Comparison of ENCODE assay signal across 9 cellular contexts in genomic region chr2:219628235-219628985, GRCh38. TPM values are rescaled to one million over a fixed set of nuclear protein-coding genes. Genes with fewer than 3 reads are reported as not detected.
DNase-seq lines count a peak whose midpoint lies in the region; ATAC-seq and TF ChIP-seq lines count a peak whose summit lies in the region.
"Had no signal": no experiment of that assay in that cellular context is flagged by ENCODE, and none has a peak within 500 bp of the region (broad histone marks: within the 10 kb centered on the region; RNA-seq: fewer than 3 reads in every experiment).

No MANE protein-coding gene starts in this region.

- H3K36me3 ChIP-seq in Caco-2 (ENCODE audit: control insufficient read depth, insufficient read depth, low read length) = no peaks in the 10 kb centered on the region
- H3K36me3 ChIP-seq in heart right ventricle = peaks cover 0 to 8% (median 0%) of the 10 kb centered on the region in 9 donors
- H3K36me3 ChIP-seq in trophoblast cell (ENCODE audit: control insufficient read depth in 1 of 2, insufficient read depth in 2 of 2, low read length in 2 of 2) = peaks cover 18 to 20% of the 10 kb centered on the region in 2 experiments

- peak overlapping the region; percentile 79 to 99 (median 94) for H3K27ac ChIP-seq in heart right ventricle
- H3K27ac ChIP-seq in trophoblast cell (ENCODE audit: low read depth, low read length) = no peak overlapping the region

- intact Hi-C loops in Caco-2 (cut with micrococcal nuclease; ENCODE audit: unreplicated experiment) (loop anchor here (1.0 kb wide), 1 partner anchor 14 kb away; no protein-coding TSS in a partner anchor), heart right ventricle (cut with DNase I) (loop anchor here in 3 of 10 donors (5.0 kb wide), 3 partner anchors 56 to 86 kb away; partner anchors contain the start of genes CHPF (in 2 of the 3), TMEM198 (in 2 of the 3), INHA (in 1 of the 3) and OBSL1 (in 1 of the 3))
- intact Hi-C loops in activated T-helper 1 cell treated with anti-CD3 and anti-CD28 coated beads, Interleukin-12 subunit alpha, Interleukin-12 subunit beta, Interleukin-2, Interleukin-4 antibody, amounts not matched to agents 30 ng/mL and 10 ng/mL and 1 ng/mL, durations not matched to agents 14 hours and 24 hours and 36 hours (cut with micrococcal nuclease) = no loop called here

- H3K4me2 ChIP-seq in trophoblast cell (ENCODE audit: low read length) = peak overlapping the region; percentile 86

- H3K9ac ChIP-seq in trophoblast cell (ENCODE audit: low read length) = peak overlapping the region; percentile 23

- no peaks in the 10 kb centered on the region for H3K27me3 Mint-ChIP-seq in Caco-2 (ENCODE audit: insufficient read depth, unreplicated experiment)
- peaks cover 33% of the 10 kb centered on the region for H3K27me3 Mint-ChIP-seq in activated T-helper 1 cell treated with anti-CD3 and anti-CD28 coated beads, Interleukin-12 subunit alpha, Interleukin-12 subunit beta, Interleukin-2, Interleukin-4 antibody, amounts not matched to agents 30 ng/mL and 10 ng/mL and 1 ng/mL, durations not matched to agents 14 hours and 24 hours and 36 hours (ENCODE audit: insufficient read depth)

- peak overlapping the region; percentile 20 for H2AK5ac ChIP-seq in trophoblast cell (ENCODE audit: low read length)

- POLR2A ChIA-PET in Caco-2 (lab: Charles Lee) = no interaction called here

- peak overlapping the region; percentile 38 for H3K18ac ChIP-seq in trophoblast cell (ENCODE audit: low read length)

- BruUV-seq in Caco-2 (replicated peaks; lab: Mats Ljungman, UMichigan) = no TSS peak

- H2AFZ ChIP-seq in trophoblast cell (ENCODE audit: insufficient read depth, low read length, poor library complexity) = no peak overlapping the region

- CTCF ChIA-PET in Caco-2 (lab: Charles Lee) = no interaction called here

- no peak overlapping the region for H2BK5ac ChIP-seq in trophoblast cell (ENCODE audit: low read depth, low read length, poor library complexity)

- H3K4me1 ChIP-seq in Caco-2 (no peaks in the 10 kb centered on the region), heart right ventricle (peaks cover 3 to 78% (median 22%) of the 10 kb centered on the region in 9 donors), trophoblast cell (ENCODE audit: control insufficient read depth in 1 of 2, insufficient read depth in 2 of 2, low read length in 2 of 2) (peaks cover 3% of the 10 kb centered on the region in 2 experiments)

- no peak overlapping the region for H3K23ac ChIP-seq in trophoblast cell (ENCODE audit: low read length)

- H2BK12ac ChIP-seq in trophoblast cell (ENCODE audit: low read length) = no peak overlapping the region

- H3K4me3 Mint-ChIP-seq in Caco-2 (ENCODE audit: unreplicated experiment) = peak overlapping the region; percentile 80
- peak overlapping the region; percentile 47 for H3K4me3 Mint-ChIP-seq in activated T-helper 1 cell treated with anti-CD3 and anti-CD28 coated beads, Interleukin-12 subunit alpha, Interleukin-12 subunit beta, Interleukin-2, Interleukin-4 antibody, amounts not matched to agents 30 ng/mL and 10 ng/mL and 1 ng/mL, durations not matched to agents 14 hours and 24 hours and 36 hours

- H2BK120ac ChIP-seq in trophoblast cell (ENCODE audit: insufficient read depth, low read length, poor library complexity) = peak overlapping the region; percentile 15

- 48 to 71% methylated on average over 25 to 26 of the region's 26 CpGs for WGBS in heart right ventricle, 2 donors
- no CpG with 5 or more reads among the region's 26 CpGs for WGBS in trophoblast cell (ENCODE audit: extremely low coverage, insufficient coverage, insufficient read length)

- H4K12ac ChIP-seq in trophoblast cell (ENCODE audit: low read depth, low read length) = no peak overlapping the region

- peaks cover 2% of the 10 kb centered on the region for H3K79me2 ChIP-seq in trophoblast cell (ENCODE audit: control insufficient read depth, insufficient read depth, low read length, poor library complexity)

- H3K36me3 Mint-ChIP-seq in Caco-2 (ENCODE audit: insufficient read depth, unreplicated experiment) = peaks cover 6% of the 10 kb centered on the region
- H3K36me3 Mint-ChIP-seq in activated T-helper 1 cell treated with anti-CD3 and anti-CD28 coated beads, Interleukin-12 subunit alpha, Interleukin-12 subunit beta, Interleukin-2, Interleukin-4 antibody, amounts not matched to agents 30 ng/mL and 10 ng/mL and 1 ng/mL, durations not matched to agents 14 hours and 24 hours and 36 hours (ENCODE audit: low read depth) = no peaks in the 10 kb centered on the region

- H3K14ac ChIP-seq in trophoblast cell (ENCODE audit: low read length) = peak overlapping the region; percentile 12

- DNase-seq in Caco-2 (no peak), heart right ventricle (no peak), trophoblast cell (no peak), AML-193 (lab: John Stamatoyannopoulos, UW) (no peak), SIG-M5 treated with dmso at 0.1 percent for 504 hours (lab: John Stamatoyannopoulos, UW; ENCODE audit: unreplicated experiment) (no peak), pons (ENCODE audit: low spot score) (no peak)
- no peak for DNase-seq in activated T-helper 1 cell treated with anti-CD3 and anti-CD28 coated beads, Interleukin-12 subunit alpha, Interleukin-12 subunit beta, Interleukin-2, Interleukin-4 antibody, amounts not matched to agents 30 ng/mL and 10 ng/mL and 1 ng/mL, durations not matched to agents 14 hours and 24 hours and 36 hours (ENCODE audit: low spot score)
- DNase-seq: T1000 had no signal

- peaks cover 7% of the 10 kb centered on the region for H3K79me1 ChIP-seq in trophoblast cell (ENCODE audit: low read length)

- H3K4me3 ChIP-seq in Caco-2 (ENCODE audit: low read depth, low read length) (peak overlapping the region; percentile 58), heart right ventricle (peak overlapping the region in 9 of 10 donors; percentile 50 to 60 (median 58)), trophoblast cell (ENCODE audit: low read depth, low read length) (peak overlapping the region; percentile 10)

- no peaks in the 10 kb centered on the region for H3K4me1 Mint-ChIP-seq in Caco-2 (ENCODE audit: low read depth, unreplicated experiment)
- peaks cover 6% of the 10 kb centered on the region for H3K4me1 Mint-ChIP-seq in activated T-helper 1 cell treated with anti-CD3 and anti-CD28 coated beads, Interleukin-12 subunit alpha, Interleukin-12 subunit beta, Interleukin-2, Interleukin-4 antibody, amounts not matched to agents 30 ng/mL and 10 ng/mL and 1 ng/mL, durations not matched to agents 14 hours and 24 hours and 36 hours (ENCODE audit: low read depth)

- H3K9me3 Mint-ChIP-seq in Caco-2 (ENCODE audit: unreplicated experiment) = no peaks in the 10 kb centered on the region
- no peaks in the 10 kb centered on the region for H3K9me3 Mint-ChIP-seq in activated T-helper 1 cell treated with anti-CD3 and anti-CD28 coated beads, Interleukin-12 subunit alpha, Interleukin-12 subunit beta, Interleukin-2, Interleukin-4 antibody, amounts not matched to agents 30 ng/mL and 10 ng/mL and 1 ng/mL, durations not matched to agents 14 hours and 24 hours and 36 hours

- H4K91ac ChIP-seq in trophoblast cell (ENCODE audit: low read depth, low read length) = peak overlapping the region; percentile 88

- no peak overlapping the region for H3K27ac Mint-ChIP-seq in Caco-2 (ENCODE audit: unreplicated experiment)
- H3K27ac Mint-ChIP-seq in activated T-helper 1 cell treated with anti-CD3 and anti-CD28 coated beads, Interleukin-12 subunit alpha, Interleukin-12 subunit beta, Interleukin-2, Interleukin-4 antibody, amounts not matched to agents 30 ng/mL and 10 ng/mL and 1 ng/mL, durations not matched to agents 14 hours and 24 hours and 36 hours = no peak overlapping the region

- no peaks in the 10 kb centered on the region for H3K9me3 ChIP-seq in Caco-2
- no peaks in the 10 kb centered on the region for H3K9me3 ChIP-seq in heart right ventricle
- H3K9me3 ChIP-seq in trophoblast cell (ENCODE audit: insufficient read depth, low read depth, low read length) = peaks cover 2% of the 10 kb centered on the region

- H3K27me3 ChIP-seq in Caco-2 (replicated peaks; ENCODE audit: control insufficient read depth, insufficient read depth, low read length) = no peaks in the 10 kb centered on the region
- H3K27me3 ChIP-seq in heart right ventricle = peaks cover 0 to 38% (median 9%) of the 10 kb centered on the region in 7 donors
- H3K27me3 ChIP-seq in trophoblast cell (ENCODE audit: insufficient read depth, low read length) = no peaks in the 10 kb centered on the region

- peak overlapping the region; percentile 2 for H3K4ac ChIP-seq in trophoblast cell (ENCODE audit: low read depth, low read length)

- no peak overlapping the region for H4K8ac ChIP-seq in trophoblast cell (ENCODE audit: low read depth, low read length)

- ATAC-seq in heart right ventricle = peak in 3 of 8 donors; percentile 1 to 19 (median 1)
- ATAC-seq in activated CD4-positive, CD25-positive, alpha-beta regulatory T cell treated with anti-CD3 and anti-CD28 coated beads, Interleukin-2, amount 50 U/mL, for 24 hours = no peak

- TF ChIP-seq CTCF in Caco-2 (IDR thresholded peaks at IDR 0.05; ENCODE audit: insufficient read depth in 1 of 2, low read depth in 1 of 2, low read length in 1 of 2, severe bottlenecking in 1 of 2, unreplicated experiment in 1 of 2) (no peak), heart right ventricle (IDR thresholded peaks at IDR 0.05) (no peak)

RNA-seq across cellular contexts. Expression of gene SLC4A3, which starts 1.0 kb away (rescaled TPM):
- total RNA-seq in Caco-2 (2022) (6.1 and 6.2 TPM in 2 replicates), heart right ventricle (100 to 1,000 TPM; 339 to 671 (median 422) TPM)
- 0.17 TPM in 1 of 2 replicates, not detected in the other for total RNA-seq in activated T-helper 1 cell treated with anti-CD3 and anti-CD28 coated beads, Interleukin-12 subunit alpha, Interleukin-12 subunit beta, Interleukin-2, Interleukin-4 antibody, amounts not matched to agents 30 ng/mL and 10 ng/mL and 1 ng/mL, durations not matched to agents 14 hours and 24 hours and 36 hours
- polyA plus RNA-seq in heart right ventricle = 100 to 1,000 TPM; 197 to 341 TPM
- polyA plus RNA-seq in trophoblast cell (2013) = 8.9 and 9.4 TPM in 2 replicates

RNA-seq across cellular contexts. Expression of gene STK11IP, which starts 30.8 kb away (rescaled TPM):
- total RNA-seq in Caco-2 (2022) (21.7 and 24.3 TPM in 2 replicates), heart right ventricle (10 to 100 TPM in 8 of 10 donors, 1 to 10 TPM in 2; 7.2 to 18.2 (median 12.9) TPM)
- 38.0 and 38.9 TPM in 2 replicates for total RNA-seq in activated T-helper 1 cell treated with anti-CD3 and anti-CD28 coated beads, Interleukin-12 subunit alpha, Interleukin-12 subunit beta, Interleukin-2, Interleukin-4 antibody, amounts not matched to agents 30 ng/mL and 10 ng/mL and 1 ng/mL, durations not matched to agents 14 hours and 24 hours and 36 hours
- polyA plus RNA-seq in heart right ventricle = 10 to 100 TPM; 15.4 to 27.4 TPM
- polyA plus RNA-seq in trophoblast cell (2013) = 19.1 and 19.7 TPM in 2 replicates

RNA-seq across cellular contexts. Expression of gene INHA, which starts 56.3 kb away (rescaled TPM):
- total RNA-seq in Caco-2 (2022) (1.5 TPM in 2 replicates), heart right ventricle (1 to 10 TPM; 1.1 to 4.2 (median 2.5) TPM)
- not detected in 2 replicates for total RNA-seq in activated T-helper 1 cell treated with anti-CD3 and anti-CD28 coated beads, Interleukin-12 subunit alpha, Interleukin-12 subunit beta, Interleukin-2, Interleukin-4 antibody, amounts not matched to agents 30 ng/mL and 10 ng/mL and 1 ng/mL, durations not matched to agents 14 hours and 24 hours and 36 hours
- polyA plus RNA-seq in heart right ventricle = 10 to 100 TPM in 1 of 2 donors, 1 to 10 TPM in 1; 4.0 to 22.1 TPM
- 24.7 and 27.9 TPM in 2 replicates for polyA plus RNA-seq in trophoblast cell (2013)

RNA-seq across cellular contexts. Expression of gene OBSL1, which starts 57.1 kb away (rescaled TPM):
- total RNA-seq in Caco-2 (2022) (56.2 and 57.6 TPM in 2 replicates), heart right ventricle (100 to 1,000 TPM; 161 to 277 (median 171) TPM)
- total RNA-seq in activated T-helper 1 cell treated with anti-CD3 and anti-CD28 coated beads, Interleukin-12 subunit alpha, Interleukin-12 subunit beta, Interleukin-2, Interleukin-4 antibody, amounts not matched to agents 30 ng/mL and 10 ng/mL and 1 ng/mL, durations not matched to agents 14 hours and 24 hours and 36 hours = 0.21 and 0.24 TPM in 2 replicates
- 100 to 1,000 TPM; 108 to 310 TPM for polyA plus RNA-seq in heart right ventricle
- polyA plus RNA-seq in trophoblast cell (2013) = 155 and 158 TPM in 2 replicates

Comparison
In these comparisons a context has a peak if more than half of its experiments do, and no peak if none do; other contexts are left out.
1. RNA of gene SLC4A3, which starts 1.0 kb away (total RNA-seq): 339 to 671 TPM in heart right ventricle; 6.1 to 6.2 TPM in Caco-2 and 0.17 TPM in activated T-helper 1 cell treated with anti-CD3 and anti-CD28 coated beads, Interleukin-12 subunit alpha, Interleukin-12 subunit beta, Interleukin-2, Interleukin-4 antibody, amounts not matched to agents 30 ng/mL and 10 ng/mL and 1 ng/mL, durations not matched to agents 14 hours and 24 hours and 36 hours; every median in the first group is over 10 times any median in the second.
2. Peak in every context shown above with its lines, with median percentiles within 50 percentile points of each other: H3K4me3 ChIP-seq.